Comparison of ENCODE assay signal across 8 cellular contexts in the genomic region with DNA sequence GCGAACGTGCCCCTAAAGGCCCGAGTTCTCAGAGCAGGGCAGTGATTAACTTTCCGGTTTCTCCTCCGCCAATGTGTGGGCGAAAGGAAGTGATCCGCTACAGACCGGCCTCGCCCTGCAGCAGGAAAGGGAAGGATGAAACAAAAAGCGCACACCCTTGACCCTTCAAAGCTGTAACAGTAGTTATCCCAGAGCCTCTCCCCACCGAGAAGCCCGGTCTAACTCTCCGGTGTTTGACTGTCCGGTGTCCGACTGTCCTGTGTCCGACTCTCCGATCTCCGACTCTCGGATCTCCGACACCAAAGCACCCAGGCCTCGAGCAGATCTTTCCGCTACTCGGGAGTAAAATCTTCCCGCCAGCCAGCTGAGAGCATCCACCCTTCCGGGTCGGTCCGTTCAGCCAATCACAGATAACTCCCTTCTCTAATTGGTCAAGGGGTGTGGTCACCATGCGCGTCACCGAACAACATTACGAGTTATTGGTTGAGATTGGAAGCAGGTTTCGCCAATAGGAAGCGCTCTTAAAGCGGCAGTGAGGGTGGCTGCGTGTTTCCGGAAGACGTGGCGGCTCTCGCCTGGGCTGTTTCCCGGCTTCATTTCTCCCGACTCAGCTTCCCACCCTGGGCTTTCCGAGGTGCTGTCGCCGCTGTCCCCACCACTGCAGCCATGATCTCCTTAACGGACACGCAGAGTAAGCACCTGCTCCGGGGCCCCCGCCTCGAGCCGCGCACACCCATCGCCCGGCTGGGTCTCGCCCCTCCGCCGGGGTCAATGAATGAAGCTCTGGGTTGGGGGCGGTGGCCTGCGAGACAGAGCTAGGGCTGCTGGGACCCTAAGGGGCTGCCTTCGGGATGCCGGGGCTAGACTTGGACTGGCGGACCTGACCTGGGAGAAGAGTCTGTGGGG. TPM values are rescaled to one million over a fixed set of nuclear protein-coding genes. Genes with fewer than 3 reads are reported as not detected.
DNase-seq lines count a peak whose midpoint lies in the region; ATAC-seq and TF ChIP-seq lines count a peak whose summit lies in the region.

A gene with protein sequence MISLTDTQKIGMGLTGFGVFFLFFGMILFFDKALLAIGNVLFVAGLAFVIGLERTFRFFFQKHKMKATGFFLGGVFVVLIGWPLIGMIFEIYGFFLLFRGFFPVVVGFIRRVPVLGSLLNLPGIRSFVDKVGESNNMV (plus strand): TSS at position 532 of the 906 bp plus-strand sequence. CDS start 135 bp downstream, at position 667.
A gene with protein sequence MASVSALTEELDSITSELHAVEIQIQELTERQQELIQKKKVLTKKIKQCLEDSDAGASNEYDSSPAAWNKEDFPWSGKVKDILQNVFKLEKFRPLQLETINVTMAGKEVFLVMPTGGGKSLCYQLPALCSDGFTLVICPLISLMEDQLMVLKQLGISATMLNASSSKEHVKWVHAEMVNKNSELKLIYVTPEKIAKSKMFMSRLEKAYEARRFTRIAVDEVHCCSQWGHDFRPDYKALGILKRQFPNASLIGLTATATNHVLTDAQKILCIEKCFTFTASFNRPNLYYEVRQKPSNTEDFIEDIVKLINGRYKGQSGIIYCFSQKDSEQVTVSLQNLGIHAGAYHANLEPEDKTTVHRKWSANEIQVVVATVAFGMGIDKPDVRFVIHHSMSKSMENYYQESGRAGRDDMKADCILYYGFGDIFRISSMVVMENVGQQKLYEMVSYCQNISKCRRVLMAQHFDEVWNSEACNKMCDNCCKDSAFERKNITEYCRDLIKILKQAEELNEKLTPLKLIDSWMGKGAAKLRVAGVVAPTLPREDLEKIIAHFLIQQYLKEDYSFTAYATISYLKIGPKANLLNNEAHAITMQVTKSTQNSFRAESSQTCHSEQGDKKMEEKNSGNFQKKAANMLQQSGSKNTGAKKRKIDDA (minus strand): TSS at position 378 of the 906 bp plus-strand sequence. CDS start 2,065 bp downstream, outside the sequence.

- DNase-seq in DMS79 (lab: John Stamatoyannopoulos, UW) = peak; percentile 97
- peak; percentile 65 for DNase-seq in KG1 (lab: John Stamatoyannopoulos, UW)
- peak; percentile 87 for DNase-seq in activated T-cell treated with anti-CD3 and anti-CD28 coated beads, Interleukin-2, amount 50 U/mL, for 24 hours
- peak; percentile 74 to 79 for DNase-seq in stimulated activated CD8-positive, alpha-beta memory T cell treated with anti-CD3 and anti-CD28 coated beads, Interleukin-7, amount 100 ng/mL, for 1 hour (ENCODE audit: low read depth in 2 of 2)

- ATAC-seq in GM21737 (IDR thresholded peaks at IDR 0.05; ENCODE audit: unreplicated experiment) (peak; percentile 99), esophagus mucosa (peak; percentile 100)

- no peaks in the 10 kb centered on the region for H3K9me3 ChIP-seq in mucosa of stomach (ENCODE audit: control insufficient read depth, low read length)

- no peak within 1 kb of the TSS for H3K4me3 Mint-ChIP-seq in activated T-cell treated with anti-CD3 and anti-CD28 coated beads, Interleukin-2, amount 50 U/mL, for 24 hours

- H3K27me3 ChIP-seq in mucosa of stomach (ENCODE audit: control insufficient read depth, insufficient read depth, low read length) = no peaks in the 10 kb centered on the region

- no peaks in the 10 kb centered on the region for H3K9me3 Mint-ChIP-seq in activated T-cell treated with anti-CD3 and anti-CD28 coated beads, Interleukin-2, amount 50 U/mL, for 24 hours

- H3K36me3 ChIP-seq in mucosa of stomach (ENCODE audit: control insufficient read depth, insufficient read depth, low read length) = no peaks in the 10 kb centered on the region

- no peaks in the 10 kb centered on the region for H3K27me3 Mint-ChIP-seq in activated T-cell treated with anti-CD3 and anti-CD28 coated beads, Interleukin-2, amount 50 U/mL, for 24 hours

- H3K4me1 ChIP-seq in mucosa of stomach (ENCODE audit: control insufficient read depth, insufficient read depth, low read length) = peaks cover 15% of the 10 kb centered on the region

- no peak within 1 kb of the TSS for H3K27ac Mint-ChIP-seq in activated T-cell treated with anti-CD3 and anti-CD28 coated beads, Interleukin-2, amount 50 U/mL, for 24 hours

- H3K36me3 Mint-ChIP-seq in activated T-cell treated with anti-CD3 and anti-CD28 coated beads, Interleukin-2, amount 50 U/mL, for 24 hours (ENCODE audit: low read depth) = peaks cover 57% of the 10 kb centered on the region

- H3K4me3 ChIP-seq in mucosa of stomach (ENCODE audit: low read length) = peak within 1 kb of the TSS; percentile 85

- peak within 1 kb of the TSS; percentile 90 for H3K9ac ChIP-seq in mucosa of stomach (ENCODE audit: low read length)

- H3K4me1 Mint-ChIP-seq in activated T-cell treated with anti-CD3 and anti-CD28 coated beads, Interleukin-2, amount 50 U/mL, for 24 hours (ENCODE audit: low read depth) = peaks cover 58% of the 10 kb centered on the region

TF ChIP-seq in PFSK-1, 5 proteins besides CTCF, POLR2A, EP300 and RAD21:
- TF ChIP-seq SIN3A (IDR thresholded peaks at IDR 0.05; ENCODE audit: borderline replicate concordance, insufficient read depth, low read length) (peak; percentile 94; the same call in 1 of the 2 replicates), FOXP2 (optimal IDR thresholded peaks at IDR 0.05; ENCODE audit: borderline replicate concordance, extremely low read depth, extremely low read length, insufficient read depth) (no peak), POLR2AphosphoS5 (IDR thresholded peaks at IDR 0.05; ENCODE audit: low read depth, low read length) (peak; percentile 88), TAF1 (IDR thresholded peaks at IDR 0.05; ENCODE audit: borderline replicate concordance, insufficient read depth, low read length) (peak; percentile 56)
- TF ChIP-seq, protein P1, sequence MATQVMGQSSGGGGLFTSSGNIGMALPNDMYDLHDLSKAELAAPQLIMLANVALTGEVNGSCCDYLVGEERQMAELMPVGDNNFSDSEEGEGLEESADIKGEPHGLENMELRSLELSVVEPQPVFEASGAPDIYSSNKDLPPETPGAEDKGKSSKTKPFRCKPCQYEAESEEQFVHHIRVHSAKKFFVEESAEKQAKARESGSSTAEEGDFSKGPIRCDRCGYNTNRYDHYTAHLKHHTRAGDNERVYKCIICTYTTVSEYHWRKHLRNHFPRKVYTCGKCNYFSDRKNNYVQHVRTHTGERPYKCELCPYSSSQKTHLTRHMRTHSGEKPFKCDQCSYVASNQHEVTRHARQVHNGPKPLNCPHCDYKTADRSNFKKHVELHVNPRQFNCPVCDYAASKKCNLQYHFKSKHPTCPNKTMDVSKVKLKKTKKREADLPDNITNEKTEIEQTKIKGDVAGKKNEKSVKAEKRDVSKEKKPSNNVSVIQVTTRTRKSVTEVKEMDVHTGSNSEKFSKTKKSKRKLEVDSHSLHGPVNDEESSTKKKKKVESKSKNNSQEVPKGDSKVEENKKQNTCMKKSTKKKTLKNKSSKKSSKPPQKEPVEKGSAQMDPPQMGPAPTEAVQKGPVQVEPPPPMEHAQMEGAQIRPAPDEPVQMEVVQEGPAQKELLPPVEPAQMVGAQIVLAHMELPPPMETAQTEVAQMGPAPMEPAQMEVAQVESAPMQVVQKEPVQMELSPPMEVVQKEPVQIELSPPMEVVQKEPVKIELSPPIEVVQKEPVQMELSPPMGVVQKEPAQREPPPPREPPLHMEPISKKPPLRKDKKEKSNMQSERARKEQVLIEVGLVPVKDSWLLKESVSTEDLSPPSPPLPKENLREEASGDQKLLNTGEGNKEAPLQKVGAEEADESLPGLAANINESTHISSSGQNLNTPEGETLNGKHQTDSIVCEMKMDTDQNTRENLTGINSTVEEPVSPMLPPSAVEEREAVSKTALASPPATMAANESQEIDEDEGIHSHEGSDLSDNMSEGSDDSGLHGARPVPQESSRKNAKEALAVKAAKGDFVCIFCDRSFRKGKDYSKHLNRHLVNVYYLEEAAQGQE (IDR thresholded peaks at IDR 0.05; ENCODE audit: insufficient read depth in 1 of 2, low read depth in 2 of 2, low read length in 2 of 2) = no peak

RNA-seq across cellular contexts. Expression of the first gene that starts in this region (rescaled TPM):
- polyA plus RNA-seq in PFSK-1 (2012; ENCODE audit: insufficient read length, low read depth) = 31.0 TPM
- total RNA-seq in esophagus mucosa = 15.1 TPM

RNA-seq across cellular contexts. Expression of the second gene that starts in this region (rescaled TPM):
- polyA plus RNA-seq in PFSK-1 (2012; ENCODE audit: insufficient read length, low read depth) = 14.3 TPM
- total RNA-seq in esophagus mucosa = 16.7 TPM

Comparison
In these comparisons a context has a peak if more than half of its experiments do, and no peak if none do; other contexts are left out.
1. Peak in every context shown above with its lines: DNase-seq, ATAC-seq and H3K4me3 ChIP-seq.